13 cellular contexts compared by ENCODE assay signal in genomic region chr1:104636581-104636980, GRCh38.
DNase-seq lines count a peak whose midpoint lies in the region; ATAC-seq and TF ChIP-seq lines count a peak whose summit lies in the region.
"Had no signal": no experiment of that assay in that cellular context is flagged by ENCODE, and none has a peak within 500 bp of the region (broad histone marks: within the 10 kb centered on the region; RNA-seq: fewer than 3 reads in every experiment).

No MANE protein-coding gene starts in this region.

- no peaks in the 10 kb centered on the region for H3K27me3 Mint-ChIP-seq in activated B cell treated with CpG ODN at 0.5 μM for 24 hours
- no peaks in the 10 kb centered on the region for H3K27me3 Mint-ChIP-seq in activated CD4-positive, alpha-beta T cell treated with anti-CD3 and anti-CD28 coated beads for 36 hours
- H3K27me3 Mint-ChIP-seq: activated naive CD8-positive, alpha-beta T cell treated with anti-CD3 and anti-CD28 coated beads for 36 hours; effector memory CD8-positive, alpha-beta T cell had no signal

- H3K4me1 Mint-ChIP-seq in activated B cell treated with CpG ODN at 0.5 μM for 24 hours = no peaks in the 10 kb centered on the region
- H3K4me1 Mint-ChIP-seq in activated CD4-positive, alpha-beta T cell treated with anti-CD3 and anti-CD28 coated beads for 36 hours = no peaks in the 10 kb centered on the region
- H3K4me1 Mint-ChIP-seq: activated naive CD8-positive, alpha-beta T cell treated with anti-CD3 and anti-CD28 coated beads for 36 hours had no signal

- no peaks in the 10 kb centered on the region for H3K9me3 ChIP-seq in lower lobe of right lung
- H3K9me3 ChIP-seq in thyroid gland = no peaks in the 10 kb centered on the region
- H3K9me3 ChIP-seq: neutrophil had no signal

- H3K27ac ChIP-seq in lower lobe of right lung (no peak overlapping the region), thyroid gland (no peak overlapping the region)
- H3K27ac ChIP-seq: neutrophil had no signal

- intact Hi-C loops in activated B cell treated with CpG ODN at 0.5 μM for 24 hours (cut with micrococcal nuclease) = no loop called here
- intact Hi-C loops in lower lobe of right lung (cut with DNase I) = no loop called here
- intact Hi-C loops in left ventricle myocardium superior (cut with micrococcal nuclease) = no loop called here
- intact Hi-C loops in activated CD4-positive, alpha-beta T cell treated with anti-CD3 and anti-CD28 coated beads for 36 hours (cut with DNase I, micrococcal nuclease) = no loop called here
- intact Hi-C loops in thyroid gland (cut with DNase I) = no loop called here

- peak; percentile 22 for DNase-seq in KBM-7
- DNase-seq in activated B cell treated with CpG ODN at 0.5 μM for 24 hours = no peak
- no peak for DNase-seq in lower lobe of right lung
- no peak for DNase-seq in left ventricle myocardium superior
- DNase-seq in activated CD4-positive, alpha-beta T cell treated with anti-CD3 and anti-CD28 coated beads for 36 hours = no peak
- DNase-seq in thyroid gland = no peak
- DNase-seq: activated naive CD8-positive, alpha-beta T cell treated with anti-CD3 and anti-CD28 coated beads for 36 hours; DMS 273 treated with DMSO at 0.1 percent for 48 hours; effector memory CD8-positive, alpha-beta T cell; NCI-H510A treated with DMSO at 0.1 percent for 48 hours had no signal

- TF ChIP-seq CTCF in activated B cell treated with CpG ODN at 0.5 μM for 24 hours (IDR thresholded peaks at IDR 0.05) = no peak
- no peak for TF ChIP-seq CTCF in lower lobe of right lung (IDR thresholded peaks at IDR 0.05)
- TF ChIP-seq CTCF in thyroid gland (IDR thresholded peaks at IDR 0.05) = no peak

- POLR2A ChIA-PET in activated B cell treated with CpG ODN at 0.5 μM for 24 hours (lab: Charles Lee) = no interaction called here
- POLR2A ChIA-PET in activated CD4-positive, alpha-beta T cell treated with anti-CD3 and anti-CD28 coated beads for 36 hours (lab: Charles Lee) = no interaction called here

- in situ Hi-C loops in KBM-7 (cut with MboI; ENCODE audit: low pct_unique_long_range_greater_than_20kb, low sequenced_read_pairs) = no loop called here

- H3K27ac Mint-ChIP-seq in activated B cell treated with CpG ODN at 0.5 μM for 24 hours = no peak overlapping the region
- no peak overlapping the region for H3K27ac Mint-ChIP-seq in activated CD4-positive, alpha-beta T cell treated with anti-CD3 and anti-CD28 coated beads for 36 hours
- H3K27ac Mint-ChIP-seq: activated naive CD8-positive, alpha-beta T cell treated with anti-CD3 and anti-CD28 coated beads for 36 hours; effector memory CD8-positive, alpha-beta T cell had no signal

- H3K36me3 Mint-ChIP-seq in activated B cell treated with CpG ODN at 0.5 μM for 24 hours (ENCODE audit: low read depth) = no peaks in the 10 kb centered on the region
- H3K36me3 Mint-ChIP-seq in activated CD4-positive, alpha-beta T cell treated with anti-CD3 and anti-CD28 coated beads for 36 hours (ENCODE audit: low read depth) = no peaks in the 10 kb centered on the region
- H3K36me3 Mint-ChIP-seq: activated naive CD8-positive, alpha-beta T cell treated with anti-CD3 and anti-CD28 coated beads for 36 hours had no signal

- no peaks in the 10 kb centered on the region for H3K27me3 ChIP-seq in lower lobe of right lung (ENCODE audit: low read depth)
- H3K27me3 ChIP-seq in thyroid gland = no peaks in the 10 kb centered on the region
- H3K27me3 ChIP-seq: neutrophil had no signal

- CTCF ChIA-PET in activated B cell treated with CpG ODN at 0.5 μM for 24 hours (lab: Charles Lee) = no interaction called here
- CTCF ChIA-PET in activated CD4-positive, alpha-beta T cell treated with anti-CD3 and anti-CD28 coated beads for 36 hours (lab: Charles Lee) = no interaction called here

- no peaks in the 10 kb centered on the region for H3K4me1 ChIP-seq in lower lobe of right lung
- no peaks in the 10 kb centered on the region for H3K4me1 ChIP-seq in thyroid gland

- peak; percentile 65 for ATAC-seq in GM18505 (IDR thresholded peaks at IDR 0.05; ENCODE audit: unreplicated experiment)
- peak; percentile 59 for ATAC-seq in GM21723 (IDR thresholded peaks at IDR 0.05; ENCODE audit: unreplicated experiment)
- ATAC-seq in activated B cell treated with CpG ODN at 0.5 μM for 24 hours (ENCODE audit: low read depth) = peak; percentile 60
- ATAC-seq in lower lobe of right lung = no peak
- ATAC-seq in left ventricle myocardium superior = no peak
- no peak for ATAC-seq in activated CD4-positive, alpha-beta T cell treated with anti-CD3 and anti-CD28 coated beads for 36 hours
- ATAC-seq: effector memory CD8-positive, alpha-beta T cell had no signal

- TF ChIP-seq POLR2A in GM18505 (IDR thresholded peaks at IDR 0.05; ENCODE audit: borderline replicate concordance, extremely low read depth, insufficient read depth, insufficient read length) (no peak), thyroid gland (IDR thresholded peaks at IDR 0.05) (no peak)

- no peak overlapping the region for H3K4me3 ChIP-seq in lower lobe of right lung
- no peak overlapping the region for H3K4me3 ChIP-seq in thyroid gland (replicated peaks in 1 of 3)

- H3K36me3 ChIP-seq in lower lobe of right lung = no peaks in the 10 kb centered on the region
- no peaks in the 10 kb centered on the region for H3K36me3 ChIP-seq in thyroid gland
- H3K36me3 ChIP-seq: neutrophil had no signal

- no peaks in the 10 kb centered on the region for H3K9me3 Mint-ChIP-seq in activated B cell treated with CpG ODN at 0.5 μM for 24 hours
- peaks cover 2% of the 10 kb centered on the region for H3K9me3 Mint-ChIP-seq in activated CD4-positive, alpha-beta T cell treated with anti-CD3 and anti-CD28 coated beads for 36 hours (ENCODE audit: low read depth)

- no peak overlapping the region for H3K4me3 Mint-ChIP-seq in activated B cell treated with CpG ODN at 0.5 μM for 24 hours
- no peak overlapping the region for H3K4me3 Mint-ChIP-seq in activated CD4-positive, alpha-beta T cell treated with anti-CD3 and anti-CD28 coated beads for 36 hours
- H3K4me3 Mint-ChIP-seq: activated naive CD8-positive, alpha-beta T cell treated with anti-CD3 and anti-CD28 coated beads for 36 hours; effector memory CD8-positive, alpha-beta T cell had no signal

Comparison
In these comparisons a context has a peak if more than half of its experiments do, and no peak if none do; other contexts are left out.
1. ATAC-seq: peak in GM18505 (single experiment), GM21723 (single experiment) and activated B cell treated with CpG ODN at 0.5 μM for 24 hours (single experiment); none in lower lobe of right lung (0 of 2), left ventricle myocardium superior (single experiment) and activated CD4-positive, alpha-beta T cell treated with anti-CD3 and anti-CD28 coated beads for 36 hours (single experiment).